In the genomic region with DNA sequence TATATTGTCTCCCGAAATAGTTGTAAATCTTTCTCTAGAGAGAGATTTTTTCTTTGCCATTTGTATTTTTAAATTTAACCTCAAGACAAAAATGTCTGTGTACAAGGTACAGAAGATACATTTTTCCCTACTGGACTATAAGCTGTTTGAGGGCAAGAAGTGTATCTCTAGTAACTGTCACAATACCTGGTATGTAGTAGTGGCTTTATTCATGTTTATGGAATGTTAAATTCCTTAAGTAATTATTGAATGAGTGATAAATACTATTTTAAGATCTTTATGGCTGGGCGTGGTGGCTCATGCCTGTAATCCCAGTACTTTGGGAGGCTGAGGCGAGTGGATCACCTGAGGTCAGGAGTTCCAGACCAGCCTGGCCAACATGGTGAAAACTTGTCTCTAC, we compare ENCODE assay signal across 3 cellular contexts.
TF ChIP-seq lines count a peak whose summit lies in the region.

No MANE protein-coding gene starts in this region.

TF ChIP-seq in IMR-90, 13 proteins besides CTCF, POLR2A, EP300 and RAD21:
- TF ChIP-seq, protein P1, sequence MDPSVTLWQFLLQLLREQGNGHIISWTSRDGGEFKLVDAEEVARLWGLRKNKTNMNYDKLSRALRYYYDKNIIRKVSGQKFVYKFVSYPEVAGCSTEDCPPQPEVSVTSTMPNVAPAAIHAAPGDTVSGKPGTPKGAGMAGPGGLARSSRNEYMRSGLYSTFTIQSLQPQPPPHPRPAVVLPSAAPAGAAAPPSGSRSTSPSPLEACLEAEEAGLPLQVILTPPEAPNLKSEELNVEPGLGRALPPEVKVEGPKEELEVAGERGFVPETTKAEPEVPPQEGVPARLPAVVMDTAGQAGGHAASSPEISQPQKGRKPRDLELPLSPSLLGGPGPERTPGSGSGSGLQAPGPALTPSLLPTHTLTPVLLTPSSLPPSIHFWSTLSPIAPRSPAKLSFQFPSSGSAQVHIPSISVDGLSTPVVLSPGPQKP (IDR thresholded peaks at IDR 0.05; ENCODE audit: borderline replicate concordance, low read depth, low read length): no peak
- TF ChIP-seq SMC3 (IDR thresholded peaks at IDR 0.05; ENCODE audit: low read depth, low read length): no peak
- no peak for TF ChIP-seq RFX5 (IDR thresholded peaks at IDR 0.05; ENCODE audit: low read depth, low read length)
- TF ChIP-seq, protein P2, sequence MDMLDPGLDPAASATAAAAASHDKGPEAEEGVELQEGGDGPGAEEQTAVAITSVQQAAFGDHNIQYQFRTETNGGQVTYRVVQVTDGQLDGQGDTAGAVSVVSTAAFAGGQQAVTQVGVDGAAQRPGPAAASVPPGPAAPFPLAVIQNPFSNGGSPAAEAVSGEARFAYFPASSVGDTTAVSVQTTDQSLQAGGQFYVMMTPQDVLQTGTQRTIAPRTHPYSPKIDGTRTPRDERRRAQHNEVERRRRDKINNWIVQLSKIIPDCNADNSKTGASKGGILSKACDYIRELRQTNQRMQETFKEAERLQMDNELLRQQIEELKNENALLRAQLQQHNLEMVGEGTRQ (IDR thresholded peaks at IDR 0.05; ENCODE audit: low read depth, low read length): no peak
- TF ChIP-seq FOS (IDR thresholded peaks at IDR 0.05; ENCODE audit: low read depth, low read length): no peak

TF ChIP-seq in endothelial cell of umbilical vein, 7 proteins besides CTCF, POLR2A, EP300 and RAD21:
- TF ChIP-seq EZH2 (IDR thresholded peaks at IDR 0.05; ENCODE audit: borderline replicate concordance, low read depth, low read length, severe bottlenecking): no peak

TF ChIP-seq in GM23338, 12 proteins besides CTCF, POLR2A, EP300 and RAD21:
- TF ChIP-seq JUNB (IDR thresholded peaks at IDR 0.05; ENCODE audit: unreplicated experiment): no peak
